ENCODE assay signal across 27 cellular contexts in the genomic region with DNA sequence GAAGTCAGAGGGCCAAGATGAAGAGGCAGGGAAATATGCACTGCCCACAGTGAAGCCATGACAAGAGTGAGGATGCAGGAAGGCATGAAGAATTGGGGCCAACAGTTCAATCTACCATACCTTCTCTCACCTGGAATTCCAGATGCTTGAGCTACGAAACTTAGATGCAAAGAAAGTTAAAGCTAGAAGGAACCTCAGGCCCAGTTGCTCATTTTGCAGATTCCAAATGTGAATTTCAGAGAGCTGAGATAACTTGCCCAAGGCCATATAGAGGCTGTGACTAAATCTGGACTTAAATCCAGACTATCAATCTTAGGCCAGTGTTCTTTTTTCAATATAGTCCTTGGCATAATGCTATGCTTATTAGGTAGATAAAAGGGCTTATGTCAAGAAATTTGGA.
"Had no signal": no experiment of that assay in that cellular context is flagged by ENCODE, and none has a peak within 500 bp of the region (broad histone marks: within the 10 kb centered on the region; RNA-seq: fewer than 3 reads in every experiment).

No MANE protein-coding gene starts in this region.

- H3K27ac Mint-ChIP-seq: mesothelial cell of epicardium, naive B cell had no signal

- H3K4me3 ChIP-seq: coronary artery, dorsolateral prefrontal cortex, esophagus squamous epithelium, gastrocnemius medialis, heart right ventricle, left lung, lower lobe of right lung, mucosa of descending colon had no signal

- H3K4me1 ChIP-seq: esophagus squamous epithelium, gastrocnemius medialis, heart right ventricle, left lung, lower lobe of right lung had no signal

- H3K36me3 ChIP-seq: esophagus squamous epithelium, gastrocnemius medialis, heart right ventricle, left lung, lower lobe of right lung had no signal

- DNase-seq: dermis blood vessel endothelial cell; dorsolateral prefrontal cortex; effector CD4-positive, alpha-beta T cell; effector memory CD4-positive, alpha-beta T cell; erythroblast; esophagus squamous epithelium; foreskin fibroblast; foreskin melanocyte; gastrocnemius medialis; glutamatergic neuron; head of caudate nucleus; heart right ventricle; hippocampal formation; left cardiac atrium; left lung; left ventricle myocardium superior; lower lobe of right lung; mesenchymal stem cell; mucosa of descending colon; naive B cell had no signal

- H3K27me3 ChIP-seq: esophagus squamous epithelium, gastrocnemius medialis, left lung had no signal

- ATAC-seq: esophagus mucosa, gastrocnemius medialis, heart right ventricle, left cardiac atrium, left lung, left ventricle myocardium superior, lower lobe of right lung, mucosa of descending colon had no signal

- H3K36me3 Mint-ChIP-seq: mesothelial cell of epicardium, naive B cell had no signal

- H3K9me3 ChIP-seq: esophagus squamous epithelium, gastrocnemius medialis, heart right ventricle, left lung, lower lobe of right lung, mucosa of descending colon had no signal

- FAIRE-seq: endothelial cell of umbilical vein, islet of Langerhans, keratinocyte had no signal

- H3K4me1 Mint-ChIP-seq: naive B cell had no signal

- H3K4me3 Mint-ChIP-seq: mesothelial cell of epicardium, naive B cell had no signal

- H3K27ac ChIP-seq: coronary artery, dorsolateral prefrontal cortex, epithelial cell of prostate, esophagus squamous epithelium, gastrocnemius medialis, heart right ventricle, left lung, lower lobe of right lung had no signal
